ENCODE assay signal across 9 cellular contexts in the genomic region with DNA sequence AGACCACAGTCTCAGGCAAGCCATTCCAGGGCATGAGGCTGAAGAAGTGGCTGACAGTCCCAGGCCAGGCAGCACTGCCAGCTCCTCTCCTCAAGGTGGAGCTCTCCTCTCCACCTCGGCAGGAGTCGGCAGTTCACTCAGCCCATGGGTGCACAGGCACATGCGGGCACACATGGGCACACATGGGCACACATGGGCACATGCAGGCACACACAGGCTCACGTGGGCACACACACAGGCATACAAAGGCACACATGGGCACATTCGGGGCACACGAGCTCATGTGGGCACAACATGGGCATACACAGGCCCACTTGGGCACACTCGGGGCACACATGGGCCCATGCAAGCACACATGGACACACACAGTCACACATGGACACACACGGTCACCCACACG.
A peak's percentile ranks its signal among the peaks of the same experiment; 100 is the strongest.
DNase-seq lines count a peak whose midpoint lies in the region; ATAC-seq and TF ChIP-seq lines count a peak whose summit lies in the region.
"Had no signal": no experiment of that assay in that cellular context is flagged by ENCODE, and none has a peak within 500 bp of the region (broad histone marks: within the 10 kb centered on the region; RNA-seq: fewer than 3 reads in every experiment).

No MANE protein-coding gene starts in this region.

- in situ Hi-C loops in ACHN (cut with HindIII; ENCODE audit: low pct_ligation_motif_present, low pct_unique_long_range_greater_than_20kb, low sequenced_read_pairs): no loop called here

- peak; percentile 52 for ATAC-seq in SK-N-SH treated with all-trans-retinoic acid at 6 μM for 48 hours
- no peak for ATAC-seq in GM19023 (IDR thresholded peaks at IDR 0.05; ENCODE audit: unreplicated experiment)
- ATAC-seq in GM21447 (IDR thresholded peaks at IDR 0.05; ENCODE audit: unreplicated experiment): no peak
- ATAC-seq: gastrocnemius medialis had no signal

- TF ChIP-seq CTCF in GM12872 (IDR thresholded peaks at IDR 0.05; ENCODE audit: insufficient read depth, low read depth, low read length): peak; percentile 68

- DNase-seq in ACHN (peak; percentile 28), germinal center (ENCODE audit: low spot score) (peak; percentile 33), T-helper 9 cell (no peak), NCI-H2029 treated with DMSO at 0.1 percent for 48 hours (lab: John Stamatoyannopoulos, UW) (no peak)

TF ChIP-seq in SK-N-SH treated with all-trans-retinoic acid at 6 μM for 48 hours, 23 proteins besides CTCF, POLR2A, EP300 and RAD21:
- TF ChIP-seq ISL1 (CRISPR knock-in tag; IDR thresholded peaks at IDR 0.05): no peak
- TF ChIP-seq SNAI2 (CRISPR knock-in tag; IDR thresholded peaks at IDR 0.05): no peak
- TF ChIP-seq ZNF8 (CRISPR knock-in tag; IDR thresholded peaks at IDR 0.05): no peak
- TF ChIP-seq, protein P1, sequence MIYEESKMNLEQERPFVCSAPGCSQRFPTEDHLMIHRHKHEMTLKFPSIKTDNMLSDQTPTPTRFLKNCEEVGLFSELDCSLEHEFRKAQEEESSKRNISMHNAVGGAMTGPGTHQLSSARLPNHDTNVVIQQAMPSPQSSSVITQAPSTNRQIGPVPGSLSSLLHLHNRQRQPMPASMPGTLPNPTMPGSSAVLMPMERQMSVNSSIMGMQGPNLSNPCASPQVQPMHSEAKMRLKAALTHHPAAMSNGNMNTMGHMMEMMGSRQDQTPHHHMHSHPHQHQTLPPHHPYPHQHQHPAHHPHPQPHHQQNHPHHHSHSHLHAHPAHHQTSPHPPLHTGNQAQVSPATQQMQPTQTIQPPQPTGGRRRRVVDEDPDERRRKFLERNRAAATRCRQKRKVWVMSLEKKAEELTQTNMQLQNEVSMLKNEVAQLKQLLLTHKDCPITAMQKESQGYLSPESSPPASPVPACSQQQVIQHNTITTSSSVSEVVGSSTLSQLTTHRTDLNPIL (CRISPR knock-in tag; IDR thresholded peaks at IDR 0.05; ENCODE audit: low read depth): no peak
- no peak for TF ChIP-seq ZNF70 (CRISPR knock-in tag; IDR thresholded peaks at IDR 0.05)

Comparison
In these comparisons a context has a peak if more than half of its experiments do, and no peak if none do; other contexts are left out.
1. DNase-seq: peak in ACHN (single experiment) and germinal center (single experiment); none in T-helper 9 cell (single experiment) and NCI-H2029 treated with DMSO at 0.1 percent for 48 hours (single experiment).